Comparison of ENCODE assay signal across 16 cellular contexts in the genomic region with DNA sequence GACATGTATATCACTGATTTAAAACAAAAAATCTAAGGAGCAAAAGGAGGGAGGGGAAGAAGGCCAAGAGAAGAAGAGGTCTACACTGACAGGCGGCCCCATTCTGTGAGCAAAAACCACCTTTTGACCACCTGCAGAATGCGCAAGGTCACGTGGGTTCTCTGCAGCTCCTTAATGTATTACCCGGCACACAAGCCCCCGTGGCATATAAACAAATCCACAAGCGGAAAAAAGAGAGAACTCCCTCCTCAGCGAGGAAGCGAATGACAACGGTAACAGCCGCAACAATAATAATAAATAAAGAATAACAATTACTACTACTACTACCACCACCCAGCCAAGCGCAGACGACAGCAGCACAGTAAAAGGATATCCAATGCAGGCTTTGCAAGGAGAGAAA.
DNase-seq lines count a peak whose midpoint lies in the region; ATAC-seq and TF ChIP-seq lines count a peak whose summit lies in the region.
"Had no signal": no experiment of that assay in that cellular context is flagged by ENCODE, and none has a peak within 500 bp of the region (broad histone marks: within the 10 kb centered on the region; RNA-seq: fewer than 3 reads in every experiment).

No MANE protein-coding gene starts in this region.

- peak overlapping the region; percentile 87 for H3K4me3 Mint-ChIP-seq in nephron progenitor cell
- H3K4me3 Mint-ChIP-seq: activated CD8-positive, alpha-beta T cell treated with anti-CD3 and anti-CD28 coated beads, Interleukin-2, amount 10 ng/mL, durations not matched to agents 7 days and 5 days; activated naive CD8-positive, alpha-beta T cell treated with anti-CD3 and anti-CD28 coated beads, Interleukin-2, amount 10 ng/mL, durations not matched to agents 7 days and 5 days had no signal

- DNase-seq in NCI-H2107 treated with DMSO at 0.1 percent for 48 hours (lab: John Stamatoyannopoulos, UW; ENCODE audit: unreplicated experiment) (peak; percentile 57), NCI-H2107 (lab: John Stamatoyannopoulos, UW) (no peak), NCI-H146 (lab: John Stamatoyannopoulos, UW) (peak; percentile 44), caudate nucleus (lab: John Stamatoyannopoulos, UW) (peak in 18 of 61 donors; percentile 0 to 54 (median 8)), nephron progenitor cell (no peak)
- DNase-seq in stimulated activated CD4-positive, alpha-beta T cell treated with anti-CD3 and anti-CD28 coated beads, Interleukin-15, amount 100 ng/mL, for 24 hours, result no peak
- DNase-seq: activated CD8-positive, alpha-beta T cell treated with anti-CD3 and anti-CD28 coated beads, Interleukin-2, amount 10 ng/mL, durations not matched to agents 7 days and 5 days; activated naive CD8-positive, alpha-beta T cell treated with anti-CD3 and anti-CD28 coated beads, Interleukin-2, amount 10 ng/mL, durations not matched to agents 7 days and 5 days; KG1; NCI-H2029 treated with DMSO at 0.1 percent for 48 hours; pancreas; RPMI8226; transverse colon had no signal

- H3K36me3 Mint-ChIP-seq in nephron progenitor cell (ENCODE audit: low read depth), result peaks cover 4% of the 10 kb centered on the region

- H3K9me3 Mint-ChIP-seq in nephron progenitor cell, result peaks cover 31% of the 10 kb centered on the region

- TF ChIP-seq CTCF in nephron progenitor cell (IDR thresholded peaks at IDR 0.05), result no peak

- peaks cover 21% of the 10 kb centered on the region for H3K4me1 Mint-ChIP-seq in nephron progenitor cell

- H3K27ac Mint-ChIP-seq in nephron progenitor cell, result no peak overlapping the region
- H3K27ac Mint-ChIP-seq: activated CD8-positive, alpha-beta T cell treated with anti-CD3 and anti-CD28 coated beads, Interleukin-2, amount 10 ng/mL, durations not matched to agents 7 days and 5 days; activated naive CD8-positive, alpha-beta T cell treated with anti-CD3 and anti-CD28 coated beads, Interleukin-2, amount 10 ng/mL, durations not matched to agents 7 days and 5 days had no signal

- peaks cover 95% of the 10 kb centered on the region for H3K27me3 Mint-ChIP-seq in nephron progenitor cell (ENCODE audit: low read depth, poor library complexity)

- no peak for ATAC-seq in HG03354 (IDR thresholded peaks at IDR 0.05; ENCODE audit: poor library complexity, severe bottlenecking, unreplicated experiment)
- no peak for ATAC-seq in HG02588 (IDR thresholded peaks at IDR 0.05; ENCODE audit: unreplicated experiment)
- ATAC-seq: activated CD8-positive, alpha-beta T cell treated with anti-CD3 and anti-CD28 coated beads, Interleukin-2, amount 10 ng/mL, durations not matched to agents 7 days and 5 days; esophagus mucosa; pancreas had no signal

- peak overlapping the region; percentile 44 for H3K27ac ChIP-seq in caudate nucleus (ENCODE audit: low read depth, low read length)
- H3K27ac ChIP-seq: pancreas, transverse colon had no signal

Comparison
In these comparisons a context has a peak if more than half of its experiments do, and no peak if none do; other contexts are left out.
1. DNase-seq: peak in NCI-H2107 treated with DMSO at 0.1 percent for 48 hours (single experiment) and NCI-H146 (single experiment); none in NCI-H2107 (single experiment), nephron progenitor cell (single experiment) and stimulated activated CD4-positive, alpha-beta T cell treated with anti-CD3 and anti-CD28 coated beads, Interleukin-15, amount 100 ng/mL, for 24 hours (single experiment).